In genomic region chr19:45691516-45692186, GRCh38 we compare ENCODE assay signal across 8 cellular contexts. TPM values are rescaled to one million over a fixed set of nuclear protein-coding genes. Genes with fewer than 3 reads are reported as not detected.
A peak's percentile ranks its signal among the peaks of the same experiment; 100 is the strongest.
DNase-seq lines count a peak whose midpoint lies in the region; ATAC-seq, FAIRE-seq and TF ChIP-seq lines count a peak whose summit lies in the region.

Gene SNRPD2, minus strand, starts transcription at chr19:45691953. Its CDS starts 65 bp downstream, at chr19:45691888.

- POLR2A ChIA-PET in A549 (lab: Yijun Ruan, JAX), result interaction anchor here (0.5 to 4.6 kb wide), 19 partner anchors 7 to 411 kb away, joined by 3 to 68 read pairs (median 7); partner anchors contain the start of genes FBXO46 and SIX5

- peaks cover 17% of the 10 kb centered on the region for H3K36me3 ChIP-seq in mammary epithelial cell (ENCODE audit: insufficient read depth, low read length)

- in situ Hi-C loops in mammary epithelial cell (cut with MboI; ENCODE audit: low sequenced_read_pairs in 2 of 2), result loop anchor here in 1 of 2 donors (10.0 kb wide), 1 partner anchor 83 kb away; no protein-coding TSS in a partner anchor

- no peak for TF ChIP-seq EP300 in A549 (IDR thresholded peaks at IDR 0.05)

- TF ChIP-seq RAD21 in A549 (conservative IDR thresholded peaks at IDR 0.05 in 1 of 2, IDR thresholded peaks at IDR 0.05 in 1 of 2), result no peak

- TF ChIP-seq POLR2A in A549 (IDR thresholded peaks at IDR 0.05; ENCODE audit: low read length), result peak; percentile 98

- H4K20me1 ChIP-seq in mammary epithelial cell (ENCODE audit: insufficient read depth, low read length), result no peaks in the 10 kb centered on the region

- CTCF ChIA-PET in A549 (lab: Yijun Ruan, JAX) (interaction anchor here (0.6 to 8.0 kb wide), 28 partner anchors 11 to 1151 kb away, joined by 3 to 160 read pairs (median 5); partner anchors contain the start of genes FBXO46 and SIX5), mammary epithelial cell (lab: Charles Lee; ENCODE audit: low non-redundant PET) (interaction anchor here (0.5 to 1.7 kb wide), 7 partner anchors 9 to 133 kb away, joined by 3 to 19 read pairs (median 4); partner anchors contain the start of gene SIX5)

- H3K4me2 ChIP-seq in A549, result peak within 1 kb of the TSS; percentile 94
- H3K4me2 ChIP-seq in mammary epithelial cell (ENCODE audit: insufficient read depth, low read depth, low read length), result peak within 1 kb of the TSS; percentile 85

- H3K9me3 ChIP-seq in A549 (no peaks in the 10 kb centered on the region), mammary epithelial cell (replicated peaks; ENCODE audit: insufficient read depth, low read length) (no peaks in the 10 kb centered on the region)

- peak within 1 kb of the TSS; percentile 96 for H3K9ac ChIP-seq in mammary epithelial cell (ENCODE audit: insufficient read depth, low read length)

- dilution Hi-C loops in mammary epithelial cell (cut with HindIII; ENCODE audit: low sequenced_read_pairs), result loop anchor here (5.0 to 10.0 kb wide), 5 partner anchors 41 to 217 kb away; partner anchors contain the start of genes FBXO46, MEIOSIN and VASP

- H3K27ac ChIP-seq in A549 (peak within 1 kb of the TSS; percentile 88 to 91), mammary epithelial cell (ENCODE audit: insufficient read depth, low read depth, low read length) (peak within 1 kb of the TSS; percentile 93), skin epidermis (peak within 1 kb of the TSS; percentile 49 to 96 (median 85))

- TSS peak; percentile 81 for BruUV-seq in mammary epithelial cell (replicated peaks; lab: Mats Ljungman, UMichigan)

- peak within 1 kb of the TSS; percentile 95 for H2AFZ ChIP-seq in mammary epithelial cell (ENCODE audit: low read depth, low read length)

- DNase-seq in A549 (ENCODE audit: low read depth in 1 of 2, low spot score in 1 of 2) (peak; percentile 97 to 98), NCI-H2107 treated with DMSO at 0.1 percent for 48 hours (lab: John Stamatoyannopoulos, UW; ENCODE audit: unreplicated experiment) (peak; percentile 87), UCSD-AML1 (lab: John Stamatoyannopoulos, UW; ENCODE audit: unreplicated experiment) (peak; percentile 96), mammary epithelial cell (peak; percentile 94), iPS-NIHi11 (ENCODE audit: low spot score) (peak; percentile 85)

- FAIRE-seq in A549 (lab: Jason Lieb, UNC), result peak; percentile 97

- H3K27me3 ChIP-seq in mammary epithelial cell (ENCODE audit: insufficient read depth, low read length), result no peaks in the 10 kb centered on the region

- H3K4me3 ChIP-seq in A549 (peak within 1 kb of the TSS; percentile 82), mammary epithelial cell (replicated peaks in 1 of 3; ENCODE audit: insufficient read depth in 1 of 3, low read depth in 2 of 3, low read length in 3 of 3) (peak within 1 kb of the TSS; percentile 72 to 91 (median 83)), skin epidermis (peak within 1 kb of the TSS; percentile 61 to 91 (median 69))

- peaks cover 61% of the 10 kb centered on the region for H3K79me2 ChIP-seq in mammary epithelial cell (ENCODE audit: insufficient read depth, low read length)

- ATAC-seq in A549, result peak; percentile 75 to 80
- peak; percentile 43 for ATAC-seq in GM18520 (IDR thresholded peaks at IDR 0.05; ENCODE audit: unreplicated experiment)
- ATAC-seq in HG03060 (IDR thresholded peaks at IDR 0.05; ENCODE audit: low read depth, unreplicated experiment), result peak; percentile 31

- H3K4me1 ChIP-seq in A549 (peaks cover 13% of the 10 kb centered on the region), mammary epithelial cell (ENCODE audit: insufficient read depth, low read length) (peaks cover 8% of the 10 kb centered on the region)

- intact Hi-C loops in mammary epithelial cell (cut with micrococcal nuclease), result loop anchor here (1.0 to 5.0 kb wide), 4 partner anchors 25 to 269 kb away; partner anchors contain the start of genes ERCC1 and OPA3

- 2% methylated on average over 36 of the region's 36 CpGs for WGBS in A549 (ENCODE audit: missing lambda C conversion rate)
- WGBS in mammary epithelial cell (ENCODE audit: low coverage, missing lambda C conversion rate), result under 1% methylated on average over 15 of the region's 36 CpGs

- no peak for TF ChIP-seq CTCF in A549 (IDR thresholded peaks at IDR 0.05)
- no peak for TF ChIP-seq CTCF in mammary epithelial cell (conservative IDR thresholded peaks at IDR 0.05 in 1 of 2, IDR thresholded peaks at IDR 0.05 in 1 of 2; ENCODE audit: extremely low read depth in 1 of 2, insufficient read depth in 1 of 2, low read depth in 1 of 2, low read length in 2 of 2)

TF ChIP-seq in A549, 52 proteins besides CTCF, POLR2A, EP300 and RAD21 (continues in another document):
- TF ChIP-seq MYC (IDR thresholded peaks at IDR 0.05; ENCODE audit: borderline replicate concordance, low read length) (peak; percentile 51; the same call in 1 of the 2 replicates), ESRRA (IDR thresholded peaks at IDR 0.05; ENCODE audit: borderline replicate concordance, low read length) (no peak), HDAC2 (IDR thresholded peaks at IDR 0.05) (no peak), CBX2 (IDR thresholded peaks at IDR 0.05; ENCODE audit: borderline replicate concordance, low read depth) (no peak), KDM5A (IDR thresholded peaks at IDR 0.05) (no peak; the same call in 1 of the 2 replicates), ZNF302 (CRISPR knock-in tag; IDR thresholded peaks at IDR 0.05) (no peak), RARB (CRISPR knock-in tag; IDR thresholded peaks at IDR 0.05) (peak; percentile 24), PHF8 (IDR thresholded peaks at IDR 0.05; ENCODE audit: borderline replicate concordance, low read depth) (peak; percentile 89), ATOH8 (CRISPR knock-in tag; IDR thresholded peaks at IDR 0.05; ENCODE audit: low read depth) (no peak), FOSL2 (IDR thresholded peaks at IDR 0.05) (no peak), FOSL2 (CRISPR knock-in tag; IDR thresholded peaks at IDR 0.05) (no peak), ELK1 (IDR thresholded peaks at IDR 0.05; ENCODE audit: low read depth, low read length) (no peak), CBX8 (IDR thresholded peaks at IDR 0.05) (no peak), ZSCAN20 (CRISPR knock-in tag; IDR thresholded peaks at IDR 0.05) (no peak), POLR2AphosphoS2 (conservative IDR thresholded peaks at IDR 0.05; ENCODE audit: low read length) (no peak), HOXB5 (CRISPR knock-in tag; IDR thresholded peaks at IDR 0.05) (no peak), TP53 (CRISPR knock-in tag; IDR thresholded peaks at IDR 0.05) (no peak), MAZ (IDR thresholded peaks at IDR 0.05; ENCODE audit: borderline replicate concordance, low read depth, low read length) (no peak), GATA3 (IDR thresholded peaks at IDR 0.05; ENCODE audit: borderline replicate concordance) (no peak), NFE2L2 (conservative IDR thresholded peaks at IDR 0.05; ENCODE audit: low read length) (no peak), NR3C1 (IDR thresholded peaks at IDR 0.05) (no peak), RCOR1 (IDR thresholded peaks at IDR 0.05; ENCODE audit: low read depth, low read length) (no peak)
- TF ChIP-seq, protein P1, sequence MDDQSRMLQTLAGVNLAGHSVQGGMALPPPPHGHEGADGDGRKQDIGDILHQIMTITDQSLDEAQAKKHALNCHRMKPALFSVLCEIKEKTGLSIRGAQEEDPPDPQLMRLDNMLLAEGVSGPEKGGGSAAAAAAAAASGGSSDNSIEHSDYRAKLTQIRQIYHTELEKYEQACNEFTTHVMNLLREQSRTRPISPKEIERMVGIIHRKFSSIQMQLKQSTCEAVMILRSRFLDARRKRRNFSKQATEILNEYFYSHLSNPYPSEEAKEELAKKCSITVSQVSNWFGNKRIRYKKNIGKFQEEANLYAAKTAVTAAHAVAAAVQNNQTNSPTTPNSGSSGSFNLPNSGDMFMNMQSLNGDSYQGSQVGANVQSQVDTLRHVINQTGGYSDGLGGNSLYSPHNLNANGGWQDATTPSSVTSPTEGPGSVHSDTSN (IDR thresholded peaks at IDR 0.05), result no peak
- TF ChIP-seq, protein P2, sequence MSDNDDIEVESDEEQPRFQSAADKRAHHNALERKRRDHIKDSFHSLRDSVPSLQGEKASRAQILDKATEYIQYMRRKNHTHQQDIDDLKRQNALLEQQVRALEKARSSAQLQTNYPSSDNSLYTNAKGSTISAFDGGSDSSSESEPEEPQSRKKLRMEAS (IDR thresholded peaks at IDR 0.05), result peak; percentile 87

RNA-seq across cellular contexts. Expression of gene SNRPD2, which starts in this region (rescaled TPM):
- polyA plus RNA-seq in A549 (2011; rRNA removed), result 974 and 1,002 TPM in 2 replicates
- polyA plus RNA-seq in A549 (2012; cell fraction: cytosol; rRNA removed), result 950 and 1,298 TPM in 2 replicates
- 367 and 451 TPM in 2 replicates for polyA plus RNA-seq in A549 (2012; cell fraction: nucleus; rRNA removed)
- 785 to 834 TPM (median 811 TPM) in 3 replicates for polyA plus RNA-seq in A549 (2017; fragmentation: RNase III; extraction: RNeasy Plus Mini Kit Qiagen cat#74134 plus additional on column Dnase treatment)
- polyA minus RNA-seq in A549 (2011; rRNA and poly(A)+ RNA removed), result 171 and 271 TPM in 2 replicates
- 100 to 1,000 TPM; 136 to 412 TPM for total RNA-seq in mammary epithelial cell
- polyA plus RNA-seq in mammary epithelial cell, result 618 TPM
- 223 TPM for polyA minus RNA-seq in mammary epithelial cell

Comparison
In these comparisons a context has a peak if more than half of its experiments do, and no peak if none do; other contexts are left out.
1. Peak in every context shown above with its lines: DNase-seq, ATAC-seq, H3K4me3 ChIP-seq and H3K27ac ChIP-seq.